Comparison of ENCODE assay signal across 18 cellular contexts in genomic region chr4:81492596-81492995, GRCh38. TPM values are rescaled to one million over a fixed set of nuclear protein-coding genes. Genes with fewer than 3 reads are reported as not detected.
A peak's percentile ranks its signal among the peaks of the same experiment; 100 is the strongest.
DNase-seq lines count a peak whose midpoint lies in the region; ATAC-seq and TF ChIP-seq lines count a peak whose summit lies in the region.
"Had no signal": no experiment of that assay in that cellular context is flagged by ENCODE, and none has a peak within 500 bp of the region (broad histone marks: within the 10 kb centered on the region; RNA-seq: fewer than 3 reads in every experiment).

No MANE protein-coding gene starts in this region.

- H3K4me1 Mint-ChIP-seq in dendritic cell treated with granulocyte-macrophage colony-stimulating factor and Interleukin-4, amounts not matched to agents 40 ng/mL and 50 ng/mL, for 4 days (ENCODE audit: low read depth) = peaks cover 25% of the 10 kb centered on the region
- H3K4me1 Mint-ChIP-seq: nephron had no signal

- H3F3A ChIP-seq in OCI-LY1 (ENCODE audit: insufficient read depth, low read length) = peaks cover 3% of the 10 kb centered on the region; the same call in 1 of the 2 replicates
- no peaks in the 10 kb centered on the region for H3F3A ChIP-seq in smooth muscle cell (ENCODE audit: low read depth)

- TF ChIP-seq CTCF in OCI-LY1 (IDR thresholded peaks at IDR 0.05; ENCODE audit: low read length) = no peak
- no peak for TF ChIP-seq CTCF in smooth muscle cell (IDR thresholded peaks at IDR 0.05; ENCODE audit: borderline replicate concordance, insufficient read depth, poor library complexity, severe bottlenecking)

- H3K36me3 ChIP-seq in OCI-LY1 (ENCODE audit: insufficient read depth, low read length) (no peaks in the 10 kb centered on the region), smooth muscle cell (ENCODE audit: low read depth) (no peaks in the 10 kb centered on the region), aorta (ENCODE audit: control insufficient read depth in 1 of 2, insufficient read depth in 2 of 2, low read length in 1 of 2) (no peaks in the 10 kb centered on the region)
- H3K36me3 ChIP-seq: right atrium auricular region, SJCRH30, stomach had no signal

- H2AFZ ChIP-seq in OCI-LY1 (ENCODE audit: low read length) (no peak overlapping the region), smooth muscle cell (ENCODE audit: low read depth) (no peak overlapping the region)

- H3K9ac ChIP-seq in OCI-LY1 (ENCODE audit: low read length) (no peak overlapping the region), smooth muscle cell (ENCODE audit: low read depth) (peak overlapping the region; percentile 11)

- DNase-seq in DMS53 (lab: John Stamatoyannopoulos, UW) = peak; percentile 41
- no peak for DNase-seq in DMS53 treated with DMSO at 0.1 percent for 48 hours (lab: John Stamatoyannopoulos, UW; ENCODE audit: unreplicated experiment)
- DNase-seq in smooth muscle cell (lab: John Stamatoyannopoulos, UW; ENCODE audit: unreplicated experiment) = no peak
- no peak for DNase-seq in aorta
- DNase-seq in HPDE6-E6E7 (ENCODE audit: extremely low spot score) = no peak
- DNase-seq: activated CD4-positive, CD25-positive, alpha-beta regulatory T cell; activated effector memory CD4-positive, alpha-beta T cell treated with anti-CD3 and anti-CD28 coated beads, Interleukin-2, amount 50 U/mL, for 16 hours; H7; head of caudate nucleus; kidney glomerular epithelial cell; SJCRH30; stomach had no signal

- no peak for ATAC-seq in HG03095 (IDR thresholded peaks at IDR 0.05; ENCODE audit: unreplicated experiment)
- no peak for ATAC-seq in aorta (ENCODE audit: low FRiP score)

- H3K9me3 Mint-ChIP-seq in dendritic cell treated with granulocyte-macrophage colony-stimulating factor and Interleukin-4, amounts not matched to agents 40 ng/mL and 50 ng/mL, for 4 days = no peaks in the 10 kb centered on the region

- peak overlapping the region; percentile 82 for H3K27ac Mint-ChIP-seq in dendritic cell treated with granulocyte-macrophage colony-stimulating factor and Interleukin-4, amounts not matched to agents 40 ng/mL and 50 ng/mL, for 4 days
- H3K27ac Mint-ChIP-seq: nephron had no signal

- H3K27me3 Mint-ChIP-seq in dendritic cell treated with granulocyte-macrophage colony-stimulating factor and Interleukin-4, amounts not matched to agents 40 ng/mL and 50 ng/mL, for 4 days = no peaks in the 10 kb centered on the region

- H3K79me2 ChIP-seq in OCI-LY1 (ENCODE audit: insufficient read depth, low read length) (no peaks in the 10 kb centered on the region), smooth muscle cell (ENCODE audit: low read depth) (no peaks in the 10 kb centered on the region)

- no peaks in the 10 kb centered on the region for H4K20me1 ChIP-seq in OCI-LY1 (ENCODE audit: insufficient read depth, low read length)
- no peaks in the 10 kb centered on the region for H4K20me1 ChIP-seq in smooth muscle cell (ENCODE audit: low read depth)

- no peaks in the 10 kb centered on the region for H3K9me2 ChIP-seq in OCI-LY1 (ENCODE audit: low read depth, low read length)

- no peaks in the 10 kb centered on the region for H3K27me3 ChIP-seq in OCI-LY1 (ENCODE audit: insufficient read depth, low read length)
- no peaks in the 10 kb centered on the region for H3K27me3 ChIP-seq in smooth muscle cell (ENCODE audit: low read depth)
- no peaks in the 10 kb centered on the region for H3K27me3 ChIP-seq in aorta (ENCODE audit: control insufficient read depth in 1 of 2, insufficient read depth in 2 of 2, low read length in 1 of 2)
- H3K27me3 ChIP-seq: right atrium auricular region, SJCRH30, stomach had no signal

- no peak overlapping the region for H3K4me2 ChIP-seq in OCI-LY1 (ENCODE audit: low read length)
- H3K4me2 ChIP-seq in smooth muscle cell = no peak overlapping the region

- H3K4me3 Mint-ChIP-seq in dendritic cell treated with granulocyte-macrophage colony-stimulating factor and Interleukin-4, amounts not matched to agents 40 ng/mL and 50 ng/mL, for 4 days = no peak overlapping the region
- H3K4me3 Mint-ChIP-seq: nephron had no signal

- H3K4me3 ChIP-seq in OCI-LY1 (ENCODE audit: low read depth, low read length, poor library complexity, severe bottlenecking) = no peak overlapping the region
- no peak overlapping the region for H3K4me3 ChIP-seq in smooth muscle cell
- no peak overlapping the region for H3K4me3 ChIP-seq in aorta (ENCODE audit: low read length in 2 of 2)
- H3K4me3 ChIP-seq: right atrium auricular region, SJCRH30, stomach had no signal

- H3K9me3 ChIP-seq in OCI-LY1 (ENCODE audit: low read length) (0 out of 2 replicates have a peak, but pooled peaks cover 5% of the 10 kb centered on the region), smooth muscle cell (replicated peaks; ENCODE audit: low read depth) (no peaks in the 10 kb centered on the region), aorta (ENCODE audit: control insufficient read depth, low read length) (no peaks in the 10 kb centered on the region)
- H3K9me3 ChIP-seq: right atrium auricular region, SJCRH30, stomach had no signal

- no peaks in the 10 kb centered on the region for H3K36me3 Mint-ChIP-seq in dendritic cell treated with granulocyte-macrophage colony-stimulating factor and Interleukin-4, amounts not matched to agents 40 ng/mL and 50 ng/mL, for 4 days (ENCODE audit: low read depth)

- H3K27ac ChIP-seq in OCI-LY1 (ENCODE audit: low read depth, low read length, poor library complexity, severe bottlenecking) = peak overlapping the region; percentile 55
- H3K27ac ChIP-seq in smooth muscle cell (ENCODE audit: low read depth) = peak overlapping the region; percentile 74
- no peak overlapping the region for H3K27ac ChIP-seq in aorta (ENCODE audit: low read depth in 1 of 2, low read length in 2 of 2)
- H3K27ac ChIP-seq: 22Rv1, right atrium auricular region, SJCRH30 had no signal

- H3K4me1 ChIP-seq in OCI-LY1 (ENCODE audit: insufficient read depth, low read length, severe bottlenecking) (peaks cover 30% of the 10 kb centered on the region), smooth muscle cell (ENCODE audit: low read depth) (no peaks in the 10 kb centered on the region), aorta (ENCODE audit: control insufficient read depth in 1 of 2, insufficient read depth in 2 of 2, low read length in 2 of 2) (no peaks in the 10 kb centered on the region)
- H3K4me1 ChIP-seq: right atrium auricular region, SJCRH30 had no signal

- intact Hi-C loops in dendritic cell treated with granulocyte-macrophage colony-stimulating factor and Interleukin-4, amounts not matched to agents 40 ng/mL and 50 ng/mL, for 4 days (cut with micrococcal nuclease) = loop anchor here (1.0 kb wide), 2 partner anchors 13 to 20 kb away; no protein-coding TSS in a partner anchor
- intact Hi-C loops in aorta (cut with DNase I) = no loop called here

RNA-seq across cellular contexts. Expression of gene RASGEF1B, which starts 20.9 kb away (rescaled TPM):
- total RNA-seq in smooth muscle cell (7.5 and 13.7 TPM in 2 replicates), aorta (10 to 100 TPM; 12.6 to 19.2 TPM)
- polyA plus RNA-seq in smooth muscle cell (1.5 and 3.0 TPM in 2 replicates), aorta (1 to 10 TPM; 8.3 to 9.2 TPM)

Comparison
In these comparisons a context has a peak if more than half of its experiments do, and no peak if none do; other contexts are left out.
1. H3K27ac ChIP-seq: peak in OCI-LY1 (single experiment) and smooth muscle cell (single experiment); none in aorta (0 of 2).